20 cellular contexts compared by ENCODE assay signal in genomic region chr16:4917117-4917516, GRCh38. TPM values are rescaled to one million over a fixed set of nuclear protein-coding genes. Genes with fewer than 3 reads are reported as not detected.
A peak's percentile ranks its signal among the peaks of the same experiment; 100 is the strongest.
DNase-seq lines count a peak whose midpoint lies in the region; ATAC-seq and TF ChIP-seq lines count a peak whose summit lies in the region.
"Had no signal": no experiment of that assay in that cellular context is flagged by ENCODE, and none has a peak within 500 bp of the region (broad histone marks: within the 10 kb centered on the region; RNA-seq: fewer than 3 reads in every experiment).

No MANE protein-coding gene starts in this region.

- no peaks in the 10 kb centered on the region for H3K9me3 ChIP-seq in gastroesophageal sphincter

- no peak overlapping the region for H3K27ac ChIP-seq in gastroesophageal sphincter
- no peak overlapping the region for H3K27ac ChIP-seq in dorsolateral prefrontal cortex

- no peaks in the 10 kb centered on the region; the same call in 1 of the 2 replicates for H3K27me3 Mint-ChIP-seq in HFFc6 (ENCODE audit: insufficient read depth)
- no peaks in the 10 kb centered on the region for H3K27me3 Mint-ChIP-seq in type B pancreatic cell
- H3K27me3 Mint-ChIP-seq: CD4-positive, CD25-positive, alpha-beta regulatory T cell had no signal

- no peak overlapping the region for H3K4me3 ChIP-seq in astrocyte of the cerebellum (ENCODE audit: low read depth, low read length)
- no peak overlapping the region for H3K4me3 ChIP-seq in gastroesophageal sphincter
- H3K4me3 ChIP-seq in dorsolateral prefrontal cortex, result no peak overlapping the region
- H3K4me3 ChIP-seq: skin epidermis had no signal

- H3K27ac Mint-ChIP-seq in HFFc6, result peak overlapping the region; percentile 65
- H3K27ac Mint-ChIP-seq in type B pancreatic cell, result peak overlapping the region; percentile 97
- H3K27ac Mint-ChIP-seq: activated CD4-positive, alpha-beta memory T cell treated with anti-CD3 and anti-CD28 coated beads for 36 hours; stimulated activated naive B cell treated with anti-CD40 and anti-IgM and Interleukin-4, amounts not matched to agents 10 μg/mL and 1 μg/mL and 100 μg/mL, for 72 hours had no signal

- DNase-seq in HFFc6 (peak; percentile 40), astrocyte of the cerebellum (ENCODE audit: low read depth) (peak; percentile 26), type B pancreatic cell (ENCODE audit: extremely low spot score, unreplicated experiment) (no peak), NCI-H2196 (lab: John Stamatoyannopoulos, UW; ENCODE audit: unreplicated experiment) (no peak), dorsolateral prefrontal cortex (no peak)
- no peak for DNase-seq in activated T-cell treated with anti-CD3 and anti-CD28 coated beads, Interleukin-2, amount 50 U/mL, for 48 hours
- DNase-seq: activated CD4-positive, alpha-beta memory T cell treated with anti-CD3 and anti-CD28 coated beads for 36 hours; anterior cingulate cortex; CD4-positive, CD25-positive, alpha-beta regulatory T cell; DND-41; KG1; kidney; midbrain; NCI-H1436; NCI-H446 treated with DMSO at 0.1 percent for 48 hours; occipital lobe; stimulated activated naive B cell treated with anti-CD40 and anti-IgM and Interleukin-4, amounts not matched to agents 10 μg/mL and 1 μg/mL and 100 μg/mL, for 72 hours had no signal

- in situ Hi-C loops in astrocyte of the cerebellum (cut with HindIII; ENCODE audit: low sequenced_read_pairs), result no loop called here

- peak; percentile 42 for ATAC-seq in gastroesophageal sphincter
- ATAC-seq: stimulated activated naive B cell treated with anti-CD40 and anti-IgM and Interleukin-4, amounts not matched to agents 10 μg/mL and 1 μg/mL and 100 μg/mL, for 72 hours had no signal

- H3K27me3 ChIP-seq in gastroesophageal sphincter (no peaks in the 10 kb centered on the region), dorsolateral prefrontal cortex (no peaks in the 10 kb centered on the region)

- no peaks in the 10 kb centered on the region for H3K9me3 Mint-ChIP-seq in HFFc6
- no peaks in the 10 kb centered on the region for H3K9me3 Mint-ChIP-seq in type B pancreatic cell
- H3K9me3 Mint-ChIP-seq: activated CD4-positive, alpha-beta memory T cell treated with anti-CD3 and anti-CD28 coated beads for 36 hours; CD4-positive, CD25-positive, alpha-beta regulatory T cell; stimulated activated naive B cell treated with anti-CD40 and anti-IgM and Interleukin-4, amounts not matched to agents 10 μg/mL and 1 μg/mL and 100 μg/mL, for 72 hours had no signal

- no peak for TF ChIP-seq POLR2A in gastroesophageal sphincter (IDR thresholded peaks at IDR 0.05)

- WGBS in gastroesophageal sphincter (ENCODE audit: low coverage in 1 of 2), 2 donors, result 17 to 58% methylated on average over 4 of the region's 4 CpGs

- H3K36me3 Mint-ChIP-seq in HFFc6 (ENCODE audit: low read depth), result no peaks in the 10 kb centered on the region
- no peaks in the 10 kb centered on the region for H3K36me3 Mint-ChIP-seq in type B pancreatic cell
- H3K36me3 Mint-ChIP-seq: activated CD4-positive, alpha-beta memory T cell treated with anti-CD3 and anti-CD28 coated beads for 36 hours; CD4-positive, CD25-positive, alpha-beta regulatory T cell; stimulated activated naive B cell treated with anti-CD40 and anti-IgM and Interleukin-4, amounts not matched to agents 10 μg/mL and 1 μg/mL and 100 μg/mL, for 72 hours had no signal

- H3K4me1 ChIP-seq in gastroesophageal sphincter, result peaks cover 0 to 17% (median 4%) of the 10 kb centered on the region in 3 donors

- TF ChIP-seq CTCF in HFFc6 (IDR thresholded peaks at IDR 0.05) (no peak), astrocyte of the cerebellum (IDR thresholded peaks at IDR 0.05; ENCODE audit: low read depth, low read length, missing control alignments) (no peak), gastroesophageal sphincter (IDR thresholded peaks at IDR 0.05) (no peak), type B pancreatic cell (conservative IDR thresholded peaks at IDR 0.05) (no peak), dorsolateral prefrontal cortex (IDR thresholded peaks at IDR 0.05 in 54 of 56, conservative IDR thresholded peaks at IDR 0.05 in 2 of 56; ENCODE audit: low read depth in 1 of 56, partially characterized antibody in 56 of 56) (no peak)

- no peak overlapping the region; the same call in 1 of the 2 replicates for H3K4me3 Mint-ChIP-seq in HFFc6
- peak overlapping the region; percentile 53 for H3K4me3 Mint-ChIP-seq in type B pancreatic cell
- H3K4me3 Mint-ChIP-seq: activated CD4-positive, alpha-beta memory T cell treated with anti-CD3 and anti-CD28 coated beads for 36 hours; CD4-positive, CD25-positive, alpha-beta regulatory T cell; stimulated activated naive B cell treated with anti-CD40 and anti-IgM and Interleukin-4, amounts not matched to agents 10 μg/mL and 1 μg/mL and 100 μg/mL, for 72 hours had no signal

- intact Hi-C loops in dorsolateral prefrontal cortex (cut with DNase I), result no loop called here

- no peak for TF ChIP-seq EP300 in gastroesophageal sphincter (IDR thresholded peaks at IDR 0.05)

- H3K4me1 Mint-ChIP-seq in HFFc6 (ENCODE audit: low read depth), result peaks cover 21% of the 10 kb centered on the region
- peaks cover 5% of the 10 kb centered on the region for H3K4me1 Mint-ChIP-seq in type B pancreatic cell (ENCODE audit: unreplicated experiment)
- H3K4me1 Mint-ChIP-seq: CD4-positive, CD25-positive, alpha-beta regulatory T cell; stimulated activated naive B cell treated with anti-CD40 and anti-IgM and Interleukin-4, amounts not matched to agents 10 μg/mL and 1 μg/mL and 100 μg/mL, for 72 hours had no signal

- H3K36me3 ChIP-seq in gastroesophageal sphincter, result peaks cover 0 to 3% of the 10 kb centered on the region in 2 donors

RNA-seq across cellular contexts. Expression of gene PPL, which starts 19.8 kb away (rescaled TPM):
- total RNA-seq in HFFc6 (2021; fragmentation: NEBNext Ultra II Directional; extraction: Animal tissue kit (Norgen Biotek cat#: 25700)), result under 1 TPM in 3 of 6 experiments, not detected in 3; 0.02 to 0.06 (median 0.05) TPM
- total RNA-seq in gastroesophageal sphincter, result 10 to 100 TPM; 53.7 to 82.5 (median 76.5) TPM
- 142 and 428 TPM in 2 replicates for total RNA-seq in type B pancreatic cell (ENCODE audit: low replicate concordance)
- total RNA-seq in dorsolateral prefrontal cortex, result 10 to 100 TPM in 115 of 120 experiments, 1 to 10 TPM in 5; 6.5 to 31.8 (median 19.5) TPM
- total RNA-seq: CD4-positive, CD25-positive, alpha-beta regulatory T cell had no signal

RNA-seq across cellular contexts. Expression of gene SEC14L5, which starts 41.0 kb away (rescaled TPM):
- total RNA-seq in HFFc6 (2021; fragmentation: NEBNext Ultra II Directional; extraction: Animal tissue kit (Norgen Biotek cat#: 25700)), result not detected
- total RNA-seq in gastroesophageal sphincter (1 to 10 TPM in 1 of 4 donors, under 1 TPM in 3; 0.16 to 1.3 (median 0.75) TPM), type B pancreatic cell (ENCODE audit: low replicate concordance) (0.71 and 0.92 TPM in 2 replicates), dorsolateral prefrontal cortex (100 to 1,000 TPM in 6 of 120 experiments, 10 to 100 TPM in 114; 34.5 to 145 (median 61.7) TPM)
- total RNA-seq: glomerular endothelial cell had no signal

Comparison
In these comparisons a context has a peak if more than half of its experiments do, and no peak if none do; other contexts are left out.
1. DNase-seq: peak in HFFc6 (single experiment) and astrocyte of the cerebellum (single experiment); none in type B pancreatic cell (single experiment), activated T-cell treated with anti-CD3 and anti-CD28 coated beads, Interleukin-2, amount 50 U/mL, for 48 hours (0 of 2), NCI-H2196 (single experiment) and dorsolateral prefrontal cortex (0 of 10).
2. RNA of gene PPL, which starts 19.8 kb away (total RNA-seq): 142 to 428 TPM in type B pancreatic cell, 53.7 to 82.5 TPM in gastroesophageal sphincter and 6.5 to 31.8 TPM in dorsolateral prefrontal cortex; 0.02 to 0.06 TPM in HFFc6; every median in the first group is over 4 times any median in the second.
3. RNA of gene SEC14L5, which starts 41.0 kb away (total RNA-seq): 34.5 to 145 TPM in dorsolateral prefrontal cortex; 0.16 to 1.3 TPM in gastroesophageal sphincter, 0.71 to 0.92 TPM in type B pancreatic cell and not detected in HFFc6; every median in the first group is over 10 times any median in the second.